Comparison of ENCODE assay signal across 1 cellular context in genomic region chr15:50232791-50233190, GRCh38.
TF ChIP-seq lines count a peak whose summit lies in the region.

No MANE protein-coding gene starts in this region.

TF ChIP-seq in K562, 482 proteins besides CTCF, POLR2A, EP300 and RAD21:
- TF ChIP-seq DIDO1 (tag; IDR thresholded peaks at IDR 0.05; ENCODE audit: low read depth) (no peak), SPI1 (IDR thresholded peaks at IDR 0.05; ENCODE audit: borderline replicate concordance, low read depth, low read length) (peak; percentile 63; the same call in 1 of the 2 replicates)
